ENCODE assay signal across 22 cellular contexts in the genomic region with DNA sequence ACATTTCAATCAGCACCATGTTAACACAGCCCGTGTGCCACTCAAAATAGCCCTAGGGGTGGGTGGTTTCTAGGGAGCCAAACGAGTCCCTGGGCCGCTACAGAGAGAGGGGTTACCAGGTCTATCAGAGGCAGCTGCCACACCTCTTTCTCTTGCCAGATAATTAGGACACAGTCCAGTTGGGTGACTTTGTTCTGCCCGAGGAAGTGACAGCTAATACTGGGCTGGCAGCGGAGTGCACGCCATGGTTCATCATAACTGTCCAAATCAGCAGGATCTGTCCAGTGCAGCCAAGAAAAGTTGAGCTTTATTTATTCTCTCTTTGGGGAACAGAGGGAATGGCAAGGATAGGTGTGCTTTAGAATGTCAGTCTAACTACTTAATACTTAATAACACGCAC.
"Had no signal": no experiment of that assay in that cellular context is flagged by ENCODE, and none has a peak within 500 bp of the region (broad histone marks: within the 10 kb centered on the region; RNA-seq: fewer than 3 reads in every experiment).

No MANE protein-coding gene starts in this region.

- H3K9ac ChIP-seq: KMS-11, SK-N-SH had no signal

- H3K4me3 Mint-ChIP-seq: IgD-negative memory B cell; T-cell; T-helper 1 cell treated with Interleukin-12 subunit alpha and Interleukin-12 subunit beta and Interleukin-4 antibody, amounts not matched to agents 30 μg/mL and 1 μg/mL, for 36 hours had no signal

- DNase-seq: Kasumi-1, MM.1S, NCI-H1092 treated with DMSO at 0.1 percent for 48 hours, NCI-H146, NCI-H1694 treated with DMSO at 0.1 percent for 48 hours, NCI-H1930, NCI-H2107, NCI-H2227 treated with DMSO at 0.1 percent for 48 hours, NCI-H524, NCI-H526 treated with DMSO at 0.1 percent for 48 hours, PC-3, SHP77, SK-N-SH, SW 1271, T-cell had no signal

- H3K27ac Mint-ChIP-seq: IgD-negative memory B cell; T-cell; T-helper 1 cell treated with Interleukin-12 subunit alpha and Interleukin-12 subunit beta and Interleukin-4 antibody, amounts not matched to agents 30 μg/mL and 1 μg/mL, for 36 hours had no signal

- ATAC-seq: HepG2, K562, Panc1, PC-3, T-cell had no signal

- H3K4me3 ChIP-seq: K562 had no signal

- H3K4me2 ChIP-seq: KMS-11, SK-N-SH had no signal

- H3K27me3 Mint-ChIP-seq: IgD-negative memory B cell, T-cell had no signal

- H3K4me1 Mint-ChIP-seq: IgD-negative memory B cell, T-cell had no signal

- H3K27ac ChIP-seq: KMS-11, RWPE1 had no signal

- H3K9me3 Mint-ChIP-seq: T-helper 1 cell treated with Interleukin-12 subunit alpha and Interleukin-12 subunit beta and Interleukin-4 antibody, amounts not matched to agents 30 μg/mL and 1 μg/mL, for 36 hours had no signal

- H3K9me3 ChIP-seq: SK-N-SH had no signal

- H3K36me3 Mint-ChIP-seq: T-cell had no signal
